Comparison of ENCODE assay signal across 7 cellular contexts in genomic region chr7:75645570-75645969, GRCh38.
"Had no signal": no experiment of that assay in that cellular context is flagged by ENCODE, and none has a peak within 500 bp of the region (broad histone marks: within the 10 kb centered on the region; RNA-seq: fewer than 3 reads in every experiment).

No MANE protein-coding gene starts in this region.

- H3K9ac ChIP-seq: KMS-11 had no signal

- H3K4me2 ChIP-seq: KMS-11 had no signal

- DNase-seq: IMR-90, KBM-7, KG1 had no signal

- H3K27ac ChIP-seq: HL-60, KMS-11 had no signal

- ATAC-seq: HepG2 had no signal

- FAIRE-seq: HepG2, HTR-8/SVneo had no signal
